In the genomic region with DNA sequence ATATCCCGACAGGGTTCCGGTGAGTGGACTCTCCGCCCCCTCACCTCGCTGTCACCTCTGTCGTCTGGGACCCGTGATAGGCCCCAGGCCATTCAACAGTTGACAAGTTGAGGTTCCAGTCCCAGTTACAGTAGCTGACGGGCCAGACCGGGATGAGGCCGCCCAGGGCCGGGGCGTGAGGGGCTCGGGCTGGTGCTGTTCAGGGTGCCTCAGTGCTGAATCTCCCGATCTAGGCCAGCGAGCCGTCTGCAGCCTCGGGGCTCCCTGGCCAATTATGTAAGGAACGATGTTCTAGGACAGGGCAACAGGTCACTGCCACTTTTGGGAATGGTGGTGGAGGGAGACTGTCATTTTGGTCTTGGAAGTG, we compare ENCODE assay signal across 8 cellular contexts.
DNase-seq lines count a peak whose midpoint lies in the region; ATAC-seq and TF ChIP-seq lines count a peak whose summit lies in the region.

No MANE protein-coding gene starts in this region.

- H3K9ac ChIP-seq in KMS-11 = peak overlapping the region; percentile 45; the same call in 1 of the 2 replicates
- H3K9ac ChIP-seq in adipocyte (ENCODE audit: low read length) = peak overlapping the region; percentile 94

- H3K36me3 Mint-ChIP-seq in stimulated activated memory B cell treated with anti-CD40 and anti-IgM and Interleukin-4, amounts not matched to agents 10 μg/mL and 1 μg/mL and 100 μg/mL, for 72 hours = peaks cover 27% of the 10 kb centered on the region

- H3K4me1 ChIP-seq in KMS-11 (ENCODE audit: low read depth, poor library complexity, severe bottlenecking) = peaks cover 14% of the 10 kb centered on the region
- peaks cover 14% of the 10 kb centered on the region for H3K4me1 ChIP-seq in adipocyte (ENCODE audit: control insufficient read depth, insufficient read depth, low read length)

- no peaks in the 10 kb centered on the region for H3K9me3 ChIP-seq in adipocyte (ENCODE audit: control insufficient read depth, low read length)

- peak overlapping the region; percentile 81 for H3K27ac Mint-ChIP-seq in stimulated activated memory B cell treated with anti-CD40 and anti-IgM and Interleukin-4, amounts not matched to agents 10 μg/mL and 1 μg/mL and 100 μg/mL, for 72 hours

- DNase-seq in activated CD8-positive, alpha-beta memory T cell treated with anti-CD3 and anti-CD28 coated beads for 24 hours = peak; percentile 60
- no peak for DNase-seq in activated CD8-positive, alpha-beta memory T cell treated with anti-CD3 and anti-CD28 coated beads, Interleukin-2, amount 50 U/mL, for 48 hours
- DNase-seq in adipocyte (ENCODE audit: low read depth) (peak; percentile 56), iPS-NIHi11 (ENCODE audit: low spot score) (peak; percentile 31), NCI-H1417 (lab: John Stamatoyannopoulos, UW) (no peak)

- peak overlapping the region; percentile 91; the same call in 1 of the 2 replicates for H2AFZ ChIP-seq in KMS-11 (ENCODE audit: low read depth)

- TF ChIP-seq CTCF in KMS-11 (conservative IDR thresholded peaks at IDR 0.05; ENCODE audit: low read depth, low read length) = no peak

- ATAC-seq in stimulated activated memory B cell treated with anti-CD40 and anti-IgM and Interleukin-4, amounts not matched to agents 10 μg/mL and 1 μg/mL and 100 μg/mL, for 72 hours = no peak
- no peak for ATAC-seq in HG02678 (IDR thresholded peaks at IDR 0.05; ENCODE audit: unreplicated experiment)

- no peak overlapping the region for H3K27ac ChIP-seq in KMS-11

- peaks cover 19% of the 10 kb centered on the region; the same call in 1 of the 2 replicates for H3K79me2 ChIP-seq in KMS-11 (ENCODE audit: insufficient read depth, low read depth)

- H4K20me1 ChIP-seq in KMS-11 (ENCODE audit: insufficient read depth) = no peaks in the 10 kb centered on the region

- H3K4me3 ChIP-seq in KMS-11 (IDR thresholded peaks at IDR 0.05; ENCODE audit: insufficient read depth, low read depth, low read length) = peak overlapping the region; percentile 32
- H3K4me3 ChIP-seq in adipocyte (ENCODE audit: low read length) = peak overlapping the region; percentile 98

- peak overlapping the region; percentile 86 for H3K4me2 ChIP-seq in KMS-11

- H3K27me3 Mint-ChIP-seq in stimulated activated memory B cell treated with anti-CD40 and anti-IgM and Interleukin-4, amounts not matched to agents 10 μg/mL and 1 μg/mL and 100 μg/mL, for 72 hours = no peaks in the 10 kb centered on the region

- H3K4me3 Mint-ChIP-seq in stimulated activated memory B cell treated with anti-CD40 and anti-IgM and Interleukin-4, amounts not matched to agents 10 μg/mL and 1 μg/mL and 100 μg/mL, for 72 hours = peak overlapping the region; percentile 93

- no peaks in the 10 kb centered on the region for H3K9me3 Mint-ChIP-seq in stimulated activated memory B cell treated with anti-CD40 and anti-IgM and Interleukin-4, amounts not matched to agents 10 μg/mL and 1 μg/mL and 100 μg/mL, for 72 hours

- H3K36me3 ChIP-seq in KMS-11 (ENCODE audit: insufficient read depth) (peaks cover 11% of the 10 kb centered on the region; the same call in 1 of the 2 replicates), adipocyte (ENCODE audit: control insufficient read depth, insufficient read depth, low read length, severe bottlenecking) (peaks cover 39% of the 10 kb centered on the region)

- peaks cover 45% of the 10 kb centered on the region for H3K4me1 Mint-ChIP-seq in stimulated activated memory B cell treated with anti-CD40 and anti-IgM and Interleukin-4, amounts not matched to agents 10 μg/mL and 1 μg/mL and 100 μg/mL, for 72 hours

- no peaks in the 10 kb centered on the region for H3K27me3 ChIP-seq in KMS-11 (ENCODE audit: insufficient read depth, low read depth)
- H3K27me3 ChIP-seq in adipocyte (replicated peaks; ENCODE audit: control insufficient read depth, insufficient read depth, low read length) = peaks cover 5% of the 10 kb centered on the region

Comparison
In these comparisons a context has a peak if more than half of its experiments do, and no peak if none do; other contexts are left out.
1. DNase-seq: peak in activated CD8-positive, alpha-beta memory T cell treated with anti-CD3 and anti-CD28 coated beads for 24 hours (single experiment), adipocyte (single experiment) and iPS-NIHi11 (single experiment); none in activated CD8-positive, alpha-beta memory T cell treated with anti-CD3 and anti-CD28 coated beads, Interleukin-2, amount 50 U/mL, for 48 hours (single experiment) and NCI-H1417 (0 of 3).